Comparison of ENCODE assay signal across 20 cellular contexts in the genomic region with DNA sequence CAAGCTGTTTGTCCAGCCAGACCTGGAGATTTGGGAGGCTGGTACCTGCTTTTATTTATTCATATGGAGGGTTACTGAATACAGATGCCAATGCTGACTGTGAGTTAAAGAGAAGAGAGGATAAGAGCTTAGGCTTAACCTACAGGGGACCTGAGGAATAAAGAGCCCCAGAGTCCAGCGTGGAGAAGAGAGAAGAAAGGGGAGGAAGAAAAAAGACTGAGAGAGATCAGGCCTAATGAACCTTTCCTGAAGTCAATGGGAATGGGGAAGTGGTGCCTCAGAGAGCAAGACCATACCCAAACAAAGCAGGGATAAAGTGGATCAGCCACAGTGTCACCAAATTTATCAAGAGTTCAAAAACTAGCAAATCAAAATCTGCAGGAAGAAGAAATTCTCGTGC.
DNase-seq lines count a peak whose midpoint lies in the region; ATAC-seq, FAIRE-seq and TF ChIP-seq lines count a peak whose summit lies in the region.
"Had no signal": no experiment of that assay in that cellular context is flagged by ENCODE, and none has a peak within 500 bp of the region (broad histone marks: within the 10 kb centered on the region; RNA-seq: fewer than 3 reads in every experiment).

No MANE protein-coding gene starts in this region.

- no TSS peak for BruUV-seq in endothelial cell of umbilical vein (replicated peaks; lab: Mats Ljungman, UMichigan)
- BruUV-seq in A673 (replicated peaks; lab: Mats Ljungman, UMichigan) = no TSS peak

- H3K18ac ChIP-seq in neuronal stem cell (ENCODE audit: low read length) = no peak overlapping the region

- dilution Hi-C loops in endothelial cell of umbilical vein (cut with MboI; ENCODE audit: extremely low pct_ligation_motif_present, low sequenced_read_pairs) = no loop called here

- no peaks in the 10 kb centered on the region for H3K36me3 Mint-ChIP-seq in WTC11
- H3K36me3 Mint-ChIP-seq: CD14-positive monocyte; CD4-positive, alpha-beta memory T cell had no signal

- no peak overlapping the region for H2BK15ac ChIP-seq in neuronal stem cell (ENCODE audit: low read length)

- H3K79me2 ChIP-seq in endothelial cell of umbilical vein (ENCODE audit: control insufficient read depth, insufficient read depth, low read length) = no peaks in the 10 kb centered on the region

- intact Hi-C loops in endothelial cell of umbilical vein (cut with micrococcal nuclease) = no loop called here
- intact Hi-C loops in A673 (cut with micrococcal nuclease; ENCODE audit: unreplicated experiment) = loop anchor here (10.0 kb wide), 1 partner anchor 688 kb away; no protein-coding TSS in a partner anchor
- intact Hi-C loops in right cardiac atrium (cut with DNase I) = loop anchor here in 1 of 4 donors (10.0 kb wide), 1 partner anchor 1288 kb away; no protein-coding TSS in a partner anchor

- no peak overlapping the region for H2BK12ac ChIP-seq in neuronal stem cell (ENCODE audit: low read length)

- no peaks in the 10 kb centered on the region for H3K9me1 ChIP-seq in endothelial cell of umbilical vein (replicated peaks; ENCODE audit: control insufficient read depth, extremely low read depth, insufficient read depth, low read length)

- H3K27me3 Mint-ChIP-seq in WTC11 (ENCODE audit: low read depth) = no peaks in the 10 kb centered on the region
- H3K27me3 Mint-ChIP-seq in stimulated activated naive CD8-positive, alpha-beta T cell treated with anti-CD3 and anti-CD28 coated beads, Interleukin-15, amount 100 ng/mL, for 72 hours = no peaks in the 10 kb centered on the region
- H3K27me3 Mint-ChIP-seq: CD4-positive, alpha-beta memory T cell had no signal

- ATAC-seq in WTC11 (peak; percentile 57), right cardiac atrium (no peak)
- no peak for ATAC-seq in stimulated activated naive CD8-positive, alpha-beta T cell treated with anti-CD3 and anti-CD28 coated beads, Interleukin-15, amount 100 ng/mL, for 72 hours
- ATAC-seq: A549 had no signal

- no peak for TF ChIP-seq CTCF in WTC11 (IDR thresholded peaks at IDR 0.05)
- no peak for TF ChIP-seq CTCF in endothelial cell of umbilical vein (IDR thresholded peaks at IDR 0.05; ENCODE audit: extremely low read depth in 1 of 2, insufficient read depth in 1 of 2, low read depth in 1 of 2, low read length in 2 of 2)
- TF ChIP-seq CTCF in A673 (conservative IDR thresholded peaks at IDR 0.05; ENCODE audit: low read depth, low read length) = no peak

- H3K4me3 ChIP-seq in endothelial cell of umbilical vein (replicated peaks in 1 of 3; ENCODE audit: insufficient read depth in 1 of 3, low read depth in 1 of 3, low read length in 3 of 3) (no peak overlapping the region), neuronal stem cell (ENCODE audit: low read length in 2 of 2) (no peak overlapping the region), A673 (ENCODE audit: low read depth, low read length, poor library complexity, severe bottlenecking) (no peak overlapping the region), right cardiac atrium (ENCODE audit: low read length) (no peak overlapping the region)
- H3K4me3 ChIP-seq: A549, BLaER1 had no signal

- no peaks in the 10 kb centered on the region for H4K20me1 ChIP-seq in endothelial cell of umbilical vein (replicated peaks; ENCODE audit: control insufficient read depth, extremely low read depth, insufficient read depth, low read length)
- H4K20me1 ChIP-seq: BLaER1 had no signal

- no peak overlapping the region for H2BK5ac ChIP-seq in neuronal stem cell (ENCODE audit: low read length)

- no peak overlapping the region for H3K4me3 Mint-ChIP-seq in WTC11
- H3K4me3 Mint-ChIP-seq in stimulated activated naive CD8-positive, alpha-beta T cell treated with anti-CD3 and anti-CD28 coated beads, Interleukin-15, amount 100 ng/mL, for 72 hours = no peak overlapping the region
- H3K4me3 Mint-ChIP-seq: CD14-positive monocyte; CD4-positive, alpha-beta memory T cell had no signal

- no peak for FAIRE-seq in endothelial cell of umbilical vein (lab: Jason Lieb, UNC)
- FAIRE-seq: A549, GM12892, GM18507 had no signal

- DNase-seq in NCI-H82 (lab: John Stamatoyannopoulos, UW) (peak; percentile 22), NCI-H82 treated with DMSO at 0.1 percent for 48 hours (lab: John Stamatoyannopoulos, UW; ENCODE audit: unreplicated experiment) (no peak), WTC11 (ENCODE audit: low spot score) (no peak), endothelial cell of umbilical vein (ENCODE audit: low read depth, low spot score) (no peak), neuronal stem cell (ENCODE audit: low spot score) (peak; percentile 39), A673 (ENCODE audit: low spot score) (no peak), right cardiac atrium (no peak)
- DNase-seq in stimulated activated naive CD8-positive, alpha-beta T cell treated with anti-CD3 and anti-CD28 coated beads, Interleukin-15, amount 100 ng/mL, for 72 hours = no peak
- DNase-seq: CD4-positive, alpha-beta memory T cell; DMS153; DMS79; GDM1; HCEC 1CT had no signal

- CTCF ChIA-PET in WTC11 (lab: Charles Lee) (no interaction called here), endothelial cell of umbilical vein (lab: Charles Lee) (interaction anchor here (3.8 kb wide), 1 partner anchor 874 kb away, joined by 43 read pairs; no protein-coding TSS in a partner anchor), A673 (lab: Charles Lee) (no interaction called here)

- H3K4me2 ChIP-seq in endothelial cell of umbilical vein (ENCODE audit: insufficient read depth, low read length) (no peak overlapping the region), neuronal stem cell (ENCODE audit: insufficient read depth, low read length, poor library complexity, severe bottlenecking) (peak overlapping the region; percentile 36)
- H3K4me2 ChIP-seq: A549, BLaER1 had no signal

- H3K23ac ChIP-seq in neuronal stem cell (ENCODE audit: low read depth, low read length, poor library complexity) = no peak overlapping the region

- no CpG with 5 or more reads among the region's 2 CpGs for WGBS in neuronal stem cell (ENCODE audit: extremely low coverage in 2 of 2, insufficient read length in 2 of 2, insufficient replicate concordance in 1 of 2), 2 donors
- 75% methylated on average over 2 of the region's 2 CpGs for WGBS in right cardiac atrium

- H3K27me3 ChIP-seq in endothelial cell of umbilical vein (ENCODE audit: control insufficient read depth in 2 of 2, insufficient read depth in 2 of 2, low read length in 2 of 2) = no peaks in the 10 kb centered on the region
- H3K27me3 ChIP-seq in neuronal stem cell (ENCODE audit: control insufficient read depth in 3 of 3, insufficient read depth in 3 of 3, low read depth in 1 of 3, low read length in 3 of 3) = no peaks in the 10 kb centered on the region
- no peaks in the 10 kb centered on the region for H3K27me3 ChIP-seq in A673 (replicated peaks; ENCODE audit: insufficient read depth, low read depth, low read length, poor library complexity)
- no peaks in the 10 kb centered on the region for H3K27me3 ChIP-seq in right cardiac atrium (ENCODE audit: control insufficient read depth, insufficient read depth)
- H3K27me3 ChIP-seq: BLaER1 had no signal

- peak overlapping the region; percentile 12; the same call in 1 of the 2 replicates for H3K27ac Mint-ChIP-seq in WTC11
- no peak overlapping the region for H3K27ac Mint-ChIP-seq in stimulated activated naive CD8-positive, alpha-beta T cell treated with anti-CD3 and anti-CD28 coated beads, Interleukin-15, amount 100 ng/mL, for 72 hours
- H3K27ac Mint-ChIP-seq: CD14-positive monocyte; CD4-positive, alpha-beta memory T cell had no signal

- H3K9me3 ChIP-seq in endothelial cell of umbilical vein (replicated peaks; ENCODE audit: control insufficient read depth, insufficient read depth, low read length) (no peaks in the 10 kb centered on the region), neuronal stem cell (replicated peaks in 1 of 2; ENCODE audit: control insufficient read depth in 2 of 2, insufficient read depth in 1 of 2, low read depth in 1 of 2, low read length in 2 of 2) (no peaks in the 10 kb centered on the region), A673 (ENCODE audit: low read depth, low read length, poor library complexity, severe bottlenecking) (no peaks in the 10 kb centered on the region), right cardiac atrium (ENCODE audit: control insufficient read depth, low read length) (no peaks in the 10 kb centered on the region)
- H3K9me3 ChIP-seq: A549, BLaER1 had no signal

- no peak overlapping the region for H2AK5ac ChIP-seq in neuronal stem cell (ENCODE audit: low read depth, low read length)

- no peak overlapping the region for H2BK120ac ChIP-seq in neuronal stem cell (ENCODE audit: low read depth, low read length)

- H3K4ac ChIP-seq in neuronal stem cell (ENCODE audit: low read length) = no peak overlapping the region

- H3K4me1 ChIP-seq in endothelial cell of umbilical vein (ENCODE audit: control insufficient read depth, extremely low read depth, insufficient read depth, low read length) = peaks cover 19% of the 10 kb centered on the region
- peaks cover 1 to 6% of the 10 kb centered on the region in 2 donors for H3K4me1 ChIP-seq in neuronal stem cell (ENCODE audit: control insufficient read depth in 2 of 2, insufficient read depth in 1 of 2, low read depth in 1 of 2, low read length in 2 of 2)
- H3K4me1 ChIP-seq in A673 (ENCODE audit: insufficient read depth, low read length, poor library complexity, severe bottlenecking) = no peaks in the 10 kb centered on the region
- no peaks in the 10 kb centered on the region for H3K4me1 ChIP-seq in right cardiac atrium (ENCODE audit: control insufficient read depth, insufficient read depth, low read length)
- H3K4me1 ChIP-seq: A549, BLaER1 had no signal

- no peak overlapping the region for H4K91ac ChIP-seq in neuronal stem cell (ENCODE audit: low read depth, low read length, poor library complexity)

- H2AFZ ChIP-seq in endothelial cell of umbilical vein (ENCODE audit: low read depth, low read length) (peak overlapping the region; percentile 58), neuronal stem cell (ENCODE audit: low read length) (no peak overlapping the region)

- no peak overlapping the region for H3K27ac ChIP-seq in endothelial cell of umbilical vein (ENCODE audit: insufficient read depth, low read depth, low read length)
- peak overlapping the region; percentile 82 for H3K27ac ChIP-seq in neuronal stem cell (replicated peaks; ENCODE audit: low read length)
- H3K27ac ChIP-seq in A673 (ENCODE audit: low read depth, low read length, poor library complexity, severe bottlenecking) = no peak overlapping the region
- no peak overlapping the region for H3K27ac ChIP-seq in right cardiac atrium (ENCODE audit: low read length)
- H3K27ac ChIP-seq: 22Rv1, A549, BLaER1, HL-60 had no signal

- H3K9ac ChIP-seq in endothelial cell of umbilical vein (replicated peaks; ENCODE audit: extremely low read depth, insufficient read depth, low read length) (no peak overlapping the region), neuronal stem cell (ENCODE audit: low read depth, low read length, poor library complexity) (no peak overlapping the region)
- H3K9ac ChIP-seq: BLaER1 had no signal

- POLR2A ChIA-PET in WTC11 (lab: Charles Lee) = interaction anchor here (1.1 kb wide), 1 partner anchor 12 kb away, joined by 3 read pairs; no protein-coding TSS in a partner anchor
- POLR2A ChIA-PET in endothelial cell of umbilical vein (lab: Charles Lee) = no interaction called here
- POLR2A ChIA-PET in A673 (lab: Charles Lee; ENCODE audit: low non-redundant PET) = no interaction called here

- H3K36me3 ChIP-seq in endothelial cell of umbilical vein (ENCODE audit: control insufficient read depth in 2 of 2, extremely low read depth in 1 of 2, insufficient read depth in 2 of 2, low read length in 2 of 2) (no peaks in the 10 kb centered on the region), neuronal stem cell (replicated peaks in 1 of 2; ENCODE audit: control insufficient read depth in 2 of 2, insufficient read depth in 2 of 2, low read length in 2 of 2) (no peaks in the 10 kb centered on the region), A673 (ENCODE audit: insufficient read depth, low read length, poor library complexity, severe bottlenecking) (no peaks in the 10 kb centered on the region)
- H3K36me3 ChIP-seq: BLaER1 had no signal

- peaks cover 19% of the 10 kb centered on the region for H3K4me1 Mint-ChIP-seq in WTC11
- H3K4me1 Mint-ChIP-seq in stimulated activated naive CD8-positive, alpha-beta T cell treated with anti-CD3 and anti-CD28 coated beads, Interleukin-15, amount 100 ng/mL, for 72 hours = no peaks in the 10 kb centered on the region
- H3K4me1 Mint-ChIP-seq: CD14-positive monocyte; CD4-positive, alpha-beta memory T cell had no signal

- H3K9me3 Mint-ChIP-seq in WTC11 = no peaks in the 10 kb centered on the region
- no peaks in the 10 kb centered on the region for H3K9me3 Mint-ChIP-seq in stimulated activated naive CD8-positive, alpha-beta T cell treated with anti-CD3 and anti-CD28 coated beads, Interleukin-15, amount 100 ng/mL, for 72 hours
- H3K9me3 Mint-ChIP-seq: CD14-positive monocyte had no signal

- TF ChIP-seq POLR2A in endothelial cell of umbilical vein (IDR thresholded peaks at IDR 0.05; ENCODE audit: low read depth, low read length) = no peak

- no peak overlapping the region for H4K8ac ChIP-seq in neuronal stem cell (ENCODE audit: low read depth, low read length)

- no peak overlapping the region for H3K14ac ChIP-seq in neuronal stem cell (ENCODE audit: low read length)

- no peaks in the 10 kb centered on the region for H3K79me1 ChIP-seq in neuronal stem cell (ENCODE audit: low read depth, low read length)

Comparison
In these comparisons a context has a peak if more than half of its experiments do, and no peak if none do; other contexts are left out.
1. DNase-seq: peak in NCI-H82 (single experiment) and neuronal stem cell (single experiment); none in NCI-H82 treated with DMSO at 0.1 percent for 48 hours (single experiment), WTC11 (single experiment), endothelial cell of umbilical vein (single experiment), A673 (single experiment), right cardiac atrium (0 of 3) and stimulated activated naive CD8-positive, alpha-beta T cell treated with anti-CD3 and anti-CD28 coated beads, Interleukin-15, amount 100 ng/mL, for 72 hours (0 of 2).